ENCODE assay signal across 1 cellular context in the genomic region with DNA sequence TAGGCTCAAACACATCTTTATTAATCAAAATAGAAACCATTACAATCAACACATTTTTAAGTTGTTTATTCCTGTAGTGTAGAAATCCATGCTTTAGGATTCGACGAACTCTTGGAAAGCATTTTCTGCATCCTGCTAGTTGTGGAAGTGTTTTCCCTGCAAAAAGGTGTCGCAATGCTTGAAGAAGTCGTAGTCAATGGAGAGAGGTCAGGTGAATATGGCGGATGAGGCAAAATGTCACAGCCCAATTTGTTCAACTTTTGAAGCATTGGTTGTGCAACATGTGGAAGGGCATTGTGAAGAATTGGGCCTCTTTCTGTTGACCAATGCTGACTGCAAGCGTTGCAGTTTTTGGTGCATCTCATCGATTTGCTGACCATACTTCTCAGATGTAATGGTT.
TF ChIP-seq lines count a peak whose summit lies in the region.

No MANE protein-coding gene starts in this region.

TF ChIP-seq in IMR-90, 13 proteins besides CTCF, POLR2A, EP300 and RAD21:
- TF ChIP-seq RCOR1 (IDR thresholded peaks at IDR 0.05; ENCODE audit: insufficient replicate concordance, low read length) (no peak), BHLHE40 (IDR thresholded peaks at IDR 0.05; ENCODE audit: low read depth, low read length) (no peak), CEBPB (IDR thresholded peaks at IDR 0.05; ENCODE audit: low read depth, low read length) (peak; percentile 61; the same call in 1 of the 2 replicates), NFE2L2 (IDR thresholded peaks at IDR 0.05; ENCODE audit: low read depth, low read length) (no peak), MAZ (IDR thresholded peaks at IDR 0.05; ENCODE audit: borderline replicate concordance, low read depth, low read length) (no peak), MAFK (IDR thresholded peaks at IDR 0.05; ENCODE audit: low read depth, low read length) (no peak)
